ENCODE assay signal across 7 cellular contexts in the genomic region with DNA sequence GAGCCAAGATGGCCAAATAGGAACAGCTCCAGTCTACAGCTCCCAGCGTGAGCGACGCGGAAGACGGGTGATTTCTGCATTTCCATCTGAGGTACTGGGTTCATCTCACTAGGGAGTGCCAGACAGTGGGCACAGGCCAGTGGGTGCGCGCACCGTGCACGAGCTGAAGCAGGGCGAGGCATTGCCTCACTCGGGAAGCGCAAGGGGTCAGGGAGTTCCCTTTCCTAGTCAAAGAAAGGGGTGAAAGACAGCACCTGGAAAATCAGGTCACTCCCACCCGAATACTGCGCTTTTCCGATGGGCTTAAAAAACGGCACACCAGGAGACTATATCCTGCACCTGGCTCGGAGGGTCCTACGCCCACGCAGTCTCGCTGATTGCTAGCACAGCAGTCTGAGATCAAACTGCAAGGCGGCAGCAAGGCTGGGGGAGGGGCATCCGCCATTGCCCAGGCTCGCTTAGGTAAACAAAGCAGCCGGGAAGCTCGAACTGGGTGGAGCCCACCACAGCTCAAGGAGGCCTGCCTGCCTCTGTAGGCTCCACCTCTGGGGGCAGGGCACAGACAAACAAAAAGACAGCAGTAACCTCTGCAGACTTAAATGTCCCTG.
DNase-seq lines count a peak whose midpoint lies in the region; ATAC-seq, FAIRE-seq and TF ChIP-seq lines count a peak whose summit lies in the region.
"Not testable (repeated sequence)": the region's sequence is repeated elsewhere in the genome, so short reads cannot be mapped to it uniquely, and the experiment has no call there.

No MANE protein-coding gene starts in this region.

- not testable (repeated sequence) for H3F3A ChIP-seq in PC-9 (ENCODE audit: insufficient read depth, low read depth)

- H3K27me3 Mint-ChIP-seq in Caco-2 (ENCODE audit: insufficient read depth, unreplicated experiment) = not testable (repeated sequence)

- not testable (repeated sequence) for H3K4me1 Mint-ChIP-seq in Caco-2 (ENCODE audit: low read depth, unreplicated experiment)

- H2BK5ac ChIP-seq in H1 (ENCODE audit: low read depth, low read length); trophoblast cell (ENCODE audit: low read depth, low read length, poor library complexity): not testable (repeated sequence)

- H3K18ac ChIP-seq in H1 (ENCODE audit: extremely low read depth, low read length); trophoblast cell (ENCODE audit: low read length): not testable (repeated sequence)

- 27% methylated on average over 21 of the region's 25 CpGs; no CpG with 5 or more reads in 1 of the 2 experiments for WGBS in H1 (ENCODE audit: extremely low coverage in 1 of 2, insufficient coverage in 1 of 2, insufficient read length in 1 of 2, insufficient replicate concordance in 2 of 2, low coverage in 1 of 2, low lambda C conversion rate in 2 of 2, missing lambda C conversion rate in 1 of 2), 2 experiments
- WGBS in trophoblast cell (ENCODE audit: extremely low coverage, insufficient coverage, insufficient read length) = no CpG with 5 or more reads among the region's 25 CpGs

- H3K4me3 ChIP-seq in Caco-2 (ENCODE audit: low read depth, low read length) = peak overlapping the region; percentile 39
- H3K4me3 ChIP-seq in HEK293 (ENCODE audit: low read depth, low read length); PC-9; mucosa of descending colon; trophoblast cell (ENCODE audit: low read depth, low read length): not testable (repeated sequence)
- peak overlapping the region in 2 of 4 experiments; percentile 43 to 53; a peak in 3 of 8 replicates for H3K4me3 ChIP-seq in H1 (ENCODE audit: extremely low read depth in 1 of 4, insufficient read depth in 2 of 4, low read depth in 3 of 4, low read length in 4 of 4)
- peak overlapping the region; percentile 48 for H3K4me3 ChIP-seq in iPS-15b (ENCODE audit: low read depth, low read length)

- not testable (repeated sequence) for H2AK5ac ChIP-seq in H1 (ENCODE audit: low read depth, low read length); trophoblast cell (ENCODE audit: low read length)

- not testable (repeated sequence) for TF ChIP-seq EP300 in H1 (IDR thresholded peaks at IDR 0.05; ENCODE audit: borderline replicate concordance in 1 of 2, low read depth in 2 of 2, low read length in 2 of 2)

- not testable (repeated sequence) for TF ChIP-seq POLR2A in H1 (IDR thresholded peaks at IDR 0.05; ENCODE audit: control extremely low read depth in 1 of 2, low read depth in 2 of 2, low read length in 2 of 2)

- H2AFZ ChIP-seq in PC-9; H1 (ENCODE audit: low read length); trophoblast cell (ENCODE audit: insufficient read depth, low read length, poor library complexity): not testable (repeated sequence)

- not testable (repeated sequence) for H3K27me3 ChIP-seq in Caco-2 (replicated peaks; ENCODE audit: control insufficient read depth, insufficient read depth, low read length); PC-9 (ENCODE audit: insufficient read depth, low read depth); H1 (replicated peaks in 1 of 4; ENCODE audit: control insufficient read depth in 3 of 4, extremely low read depth in 1 of 4, insufficient read depth in 3 of 4, low read length in 3 of 4); iPS-15b (ENCODE audit: control insufficient read depth, insufficient read depth, low read length); trophoblast cell (ENCODE audit: insufficient read depth, low read length)

- DNase-seq in Caco-2 (peak; percentile 59 to 64), H1 (ENCODE audit: low read depth in 1 of 2, low spot score in 2 of 2) (peak in 1 of 2 experiments; percentile 73), mucosa of descending colon (peak in 2 of 3 donors; percentile 32 to 45)
- DNase-seq in PC-9, trophoblast cell: not testable (repeated sequence)

- H3K79me1 ChIP-seq in H1 (ENCODE audit: low read depth, low read length); trophoblast cell (ENCODE audit: low read length): not testable (repeated sequence)

- TF ChIP-seq CTCF in Caco-2 (IDR thresholded peaks at IDR 0.05; ENCODE audit: insufficient read depth in 1 of 2, low read depth in 1 of 2, low read length in 1 of 2, severe bottlenecking in 1 of 2, unreplicated experiment in 1 of 2); HEK293 (tag by site-specific recombination; IDR thresholded peaks at IDR 0.05); PC-9 (conservative IDR thresholded peaks at IDR 0.05); H1 (IDR thresholded peaks at IDR 0.05; ENCODE audit: control extremely low read depth in 1 of 3, insufficient read depth in 1 of 3, low read depth in 1 of 3, low read length in 3 of 3); mucosa of descending colon (IDR thresholded peaks at IDR 0.05): not testable (repeated sequence)

- H2BK120ac ChIP-seq in H1 (replicated peaks; ENCODE audit: low read depth, low read length); trophoblast cell (ENCODE audit: insufficient read depth, low read length, poor library complexity): not testable (repeated sequence)

- not testable (repeated sequence) for H3K27ac ChIP-seq in HEK293 (ENCODE audit: extremely low read depth, low read depth, low read length); PC-9; H1 (ENCODE audit: low read depth, low read length); trophoblast cell (ENCODE audit: low read depth, low read length)

- peak overlapping the region; percentile 38; the same call in 1 of the 2 replicates for H3K4me2 ChIP-seq in PC-9
- H3K4me2 ChIP-seq in H1 (ENCODE audit: insufficient read depth in 1 of 2, low read depth in 2 of 2, low read length in 2 of 2) = peak overlapping the region in 1 of 2 experiments; percentile 13; a peak in 1 of 4 replicates
- not testable (repeated sequence) for H3K4me2 ChIP-seq in trophoblast cell (ENCODE audit: low read length)

- H2BK15ac ChIP-seq in H1 (ENCODE audit: low read length) = not testable (repeated sequence)

- not testable (repeated sequence) for H4K8ac ChIP-seq in H1 (ENCODE audit: extremely low read depth, insufficient read depth, low read length)
- peak overlapping the region; percentile 28 for H4K8ac ChIP-seq in trophoblast cell (ENCODE audit: low read depth, low read length)

- H3K23ac ChIP-seq in H1 (ENCODE audit: insufficient read length); trophoblast cell (ENCODE audit: low read length): not testable (repeated sequence)

- not testable (repeated sequence) for H4K20me1 ChIP-seq in PC-9 (ENCODE audit: insufficient read depth); H1 (replicated peaks in 1 of 2; ENCODE audit: control insufficient read depth in 1 of 2, insufficient read depth in 2 of 2, low read length in 2 of 2)

- peak overlapping the region; percentile 87 for H3K4me3 Mint-ChIP-seq in Caco-2 (ENCODE audit: unreplicated experiment)

- H3K4ac ChIP-seq in H1 (replicated peaks; ENCODE audit: insufficient read length, low read depth, low read length); trophoblast cell (ENCODE audit: low read depth, low read length): not testable (repeated sequence)

- not testable (repeated sequence) for H4K91ac ChIP-seq in H1 (replicated peaks; ENCODE audit: insufficient read length, low read length)
- peak overlapping the region; percentile 80 for H4K91ac ChIP-seq in trophoblast cell (ENCODE audit: low read depth, low read length)

- not testable (repeated sequence) for H3K4me1 ChIP-seq in Caco-2; HEK293 (ENCODE audit: control insufficient read depth, insufficient read depth, low read length); PC-9 (replicated peaks; ENCODE audit: insufficient read depth); H1 (replicated peaks in 1 of 4; ENCODE audit: control insufficient read depth in 3 of 4, insufficient read depth in 4 of 4, low read length in 3 of 4); iPS-15b (ENCODE audit: control insufficient read depth, insufficient read depth, low read length); mucosa of descending colon (ENCODE audit: low read depth); trophoblast cell (ENCODE audit: control insufficient read depth in 1 of 2, insufficient read depth in 2 of 2, low read length in 2 of 2)

- TF ChIP-seq RAD21 in H1 (IDR thresholded peaks at IDR 0.05 in 1 of 2, conservative IDR thresholded peaks at IDR 0.05 in 1 of 2; ENCODE audit: low read depth in 2 of 2, low read length in 2 of 2) = not testable (repeated sequence)

- CTCF ChIA-PET in Caco-2 (lab: Charles Lee); HEK293 (lab: Yijun Ruan, JAX); PC-9 (lab: Charles Lee); H1 (lab: Charles Lee; ENCODE audit: partially characterized antibody): not testable (repeated sequence)

- H3K56ac ChIP-seq in H1 (replicated peaks; ENCODE audit: insufficient read length, low read depth, low read length) = not testable (repeated sequence)

- H3K14ac ChIP-seq in H1 (ENCODE audit: insufficient read length); trophoblast cell (ENCODE audit: low read length): not testable (repeated sequence)

- peak overlapping the region; percentile 34 for H3K27ac Mint-ChIP-seq in Caco-2 (ENCODE audit: unreplicated experiment)

- not testable (repeated sequence) for H3K23me2 ChIP-seq in H1 (ENCODE audit: low read depth, low read length)

- not testable (repeated sequence) for H3K79me2 ChIP-seq in PC-9 (ENCODE audit: low read depth); H1 (ENCODE audit: control insufficient read depth in 1 of 2, insufficient read depth in 2 of 2, low read length in 2 of 2); trophoblast cell (ENCODE audit: control insufficient read depth, insufficient read depth, low read length, poor library complexity)

- not testable (repeated sequence) for H2BK20ac ChIP-seq in H1 (ENCODE audit: low read length)

- ATAC-seq in mucosa of descending colon = not testable (repeated sequence)

- H3K36me3 Mint-ChIP-seq in Caco-2 (ENCODE audit: insufficient read depth, unreplicated experiment) = not testable (repeated sequence)

- H3K9me3 ChIP-seq in Caco-2; HEK293 (ENCODE audit: control insufficient read depth, insufficient read depth, low read depth, low read length); PC-9 (ENCODE audit: insufficient read depth, low read depth); H1 (ENCODE audit: insufficient read depth in 2 of 2, low read depth in 1 of 2, low read length in 1 of 2); iPS-15b (ENCODE audit: control insufficient read depth, insufficient read depth, low read length); mucosa of descending colon; trophoblast cell (ENCODE audit: insufficient read depth, low read depth, low read length): not testable (repeated sequence)

- FAIRE-seq in H1 (lab: Jason Lieb, UNC) = not testable (repeated sequence)

- not testable (repeated sequence) for BruUV-seq in Caco-2 (replicated peaks; lab: Mats Ljungman, UMichigan); PC-9 (replicated peaks; lab: Mats Ljungman, UMichigan)

- H3K9ac ChIP-seq in H1 (replicated peaks in 1 of 4; ENCODE audit: extremely low read depth in 1 of 4, low read depth in 3 of 4, low read length in 3 of 4); trophoblast cell (ENCODE audit: low read length): not testable (repeated sequence)
- H3K9ac ChIP-seq in iPS-15b (ENCODE audit: low read depth, low read length) = peak overlapping the region; percentile 47

- intact Hi-C loops in Caco-2 (cut with micrococcal nuclease; ENCODE audit: unreplicated experiment); PC-9 (cut with micrococcal nuclease; ENCODE audit: unreplicated experiment); mucosa of descending colon (cut with DNase I, micrococcal nuclease): not testable (repeated sequence)

- H4K12ac ChIP-seq in trophoblast cell (ENCODE audit: low read depth, low read length) = not testable (repeated sequence)

- not testable (repeated sequence) for H4K5ac ChIP-seq in H1 (ENCODE audit: insufficient read length, low read depth, low read length)

- peaks cover 10% of the 10 kb centered on the region for H3K9me3 Mint-ChIP-seq in Caco-2 (ENCODE audit: unreplicated experiment)

- not testable (repeated sequence) for H3K36me3 ChIP-seq in Caco-2 (ENCODE audit: control insufficient read depth, insufficient read depth, low read length); HEK293 (ENCODE audit: control insufficient read depth in 2 of 2, insufficient read depth in 1 of 2, low read length in 2 of 2); PC-9 (ENCODE audit: low read depth); H1 (ENCODE audit: control insufficient read depth in 2 of 4, insufficient read depth in 4 of 4, low read length in 3 of 4); iPS-15b (ENCODE audit: control insufficient read depth, insufficient read depth, low read length); mucosa of descending colon (ENCODE audit: low read depth); trophoblast cell (ENCODE audit: control insufficient read depth in 1 of 2, insufficient read depth in 2 of 2, low read length in 2 of 2)

- not testable (repeated sequence) for H2BK12ac ChIP-seq in H1 (ENCODE audit: low read depth, low read length); trophoblast cell (ENCODE audit: low read length)

- POLR2A ChIA-PET in Caco-2 (lab: Charles Lee); HEK293 (lab: Yijun Ruan, JAX); PC-9 (lab: Charles Lee; ENCODE audit: unreplicated experiment): not testable (repeated sequence)
- POLR2A ChIA-PET in H1 (lab: Charles Lee; ENCODE audit: partially characterized antibody) = interaction anchor here (0.8 to 1.6 kb wide), 2 partner anchors 12 to 18 kb away, joined by 3 to 5 read pairs; no protein-coding TSS in a partner anchor

- H3K9me2 ChIP-seq in PC-9 (ENCODE audit: insufficient read depth) = not testable (repeated sequence)
